ENCODE assay signal across 7 cellular contexts in the genomic region with DNA sequence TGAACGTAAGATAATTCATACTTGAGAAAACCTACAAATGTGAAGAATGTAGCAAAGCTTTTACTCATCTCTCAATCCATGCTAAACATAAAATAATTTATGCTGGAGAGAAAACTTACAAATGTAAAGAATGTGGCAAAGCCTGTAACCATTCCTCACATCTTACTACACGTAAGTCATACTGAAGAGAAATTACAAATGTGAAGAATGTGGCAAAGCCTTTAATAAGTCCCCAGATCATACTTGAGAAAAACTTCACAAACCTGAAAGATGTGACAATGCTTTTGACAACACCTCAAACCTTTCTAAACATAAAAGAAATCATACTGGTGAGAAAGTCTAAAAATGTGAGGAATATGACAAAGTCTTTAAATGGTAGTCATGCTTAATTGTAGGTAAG.
"Had no signal": no experiment of that assay in that cellular context is flagged by ENCODE, and none has a peak within 500 bp of the region (broad histone marks: within the 10 kb centered on the region; RNA-seq: fewer than 3 reads in every experiment).

No MANE protein-coding gene starts in this region.

- H3K27ac ChIP-seq: HL-60 had no signal

- ATAC-seq: GM23338, K562 had no signal

- H2AFZ ChIP-seq: GM23338 had no signal

- H3K4me2 ChIP-seq: GM23338 had no signal

- H3K4me3 ChIP-seq: GM23338, K562 had no signal

- DNase-seq: H9, HCEC 1CT, IMR-90, KG1 had no signal
